ENCODE assay signal across 24 cellular contexts in genomic region chr20:7596541-7596940, GRCh38.
"Had no signal": no experiment of that assay in that cellular context is flagged by ENCODE, and none has a peak within 500 bp of the region (broad histone marks: within the 10 kb centered on the region; RNA-seq: fewer than 3 reads in every experiment).

No MANE protein-coding gene starts in this region.

- H3K4me3 ChIP-seq: body of pancreas, heart left ventricle, left ventricle myocardium inferior, right atrium auricular region, spleen, thoracic aorta, upper lobe of left lung had no signal

- H3K4me1 ChIP-seq: body of pancreas, heart left ventricle, left ventricle myocardium inferior, right atrium auricular region, spleen, upper lobe of left lung had no signal

- H3K36me3 ChIP-seq: heart left ventricle, left ventricle myocardium inferior, right atrium auricular region, spleen, thoracic aorta, upper lobe of left lung had no signal

- H3K27me3 ChIP-seq: body of pancreas, heart left ventricle, right atrium auricular region, spleen, upper lobe of left lung had no signal

- FAIRE-seq: endometrium had no signal

- DNase-seq: activated CD4-positive, alpha-beta T cell treated with anti-CD3 and anti-CD28 coated beads, Interleukin-2, amount 10 ng/mL, durations not matched to agents 7 days and 5 days; activated CD4-positive, CD25-positive, alpha-beta regulatory T cell treated with anti-CD3 and anti-CD28 coated beads, Interleukin-2, amount 50 U/mL, for 72 hours; activated CD8-positive, alpha-beta memory T cell treated with anti-CD3 and anti-CD28 coated beads, Interleukin-2, amount 10 ng/mL, durations not matched to agents 7 days and 5 days; activated CD8-positive, alpha-beta T cell treated with anti-CD3 and anti-CD28 coated beads for 36 hours; activated gamma-delta T cell; activated naive CD4-positive, alpha-beta T cell treated with anti-CD3 and anti-CD28 coated beads, Interleukin-2, amount 50 U/mL, for 16 hours; activated naive CD8-positive, alpha-beta T cell treated with anti-CD3 and anti-CD28 coated beads, Interleukin-2, amount 50 U/mL, for 24 hours; activated T-cell treated with anti-CD3 and anti-CD28 coated beads for 4 hours; body of pancreas; effector CD4-positive, alpha-beta T cell; heart left ventricle; immature natural killer cell; left ventricle myocardium inferior; mammary epithelial cell; midbrain; natural killer cell; spleen; stimulated activated CD4-positive, alpha-beta T cell treated with anti-CD3 and anti-CD28 coated beads, Interleukin-4, amount 100 ng/mL, for 1 hour; stimulated activated naive CD4-positive, alpha-beta T cell; upper lobe of left lung had no signal

- H3K9me3 ChIP-seq: body of pancreas, thoracic aorta, upper lobe of left lung had no signal

- ATAC-seq: activated CD8-positive, alpha-beta memory T cell treated with anti-CD3 and anti-CD28 coated beads, Interleukin-2, amount 10 ng/mL, durations not matched to agents 7 days and 5 days; activated CD8-positive, alpha-beta T cell treated with anti-CD3 and anti-CD28 coated beads for 36 hours; activated naive CD8-positive, alpha-beta T cell treated with anti-CD3 and anti-CD28 coated beads, Interleukin-2, amount 50 U/mL, for 24 hours; body of pancreas; heart left ventricle; natural killer cell had no signal

- H3K27ac ChIP-seq: body of pancreas, heart left ventricle, left ventricle myocardium inferior, right atrium auricular region, spleen, thoracic aorta, upper lobe of left lung, VCaP had no signal
